Comparison of ENCODE assay signal across 1 cellular context in genomic region chr3:120795959-120796358, GRCh38.
TF ChIP-seq lines count a peak whose summit lies in the region.

No MANE protein-coding gene starts in this region.

TF ChIP-seq in HepG2, 621 proteins besides CTCF, POLR2A, EP300 and RAD21 (continued from another document and continues in another):
- TF ChIP-seq TCF12 (IDR thresholded peaks at IDR 0.05) (no peak), TCF12 (CRISPR knock-in tag; IDR thresholded peaks at IDR 0.05) (no peak), BCLAF1 (IDR thresholded peaks at IDR 0.05) (no peak), ZNF296 (CRISPR knock-in tag; conservative IDR thresholded peaks at IDR 0.05) (no peak), ZNF576 (CRISPR knock-in tag; IDR thresholded peaks at IDR 0.05) (no peak), TCF7 (IDR thresholded peaks at IDR 0.05; ENCODE audit: low read depth) (0 out of 2 replicates have a peak, but pooled peaks have one; percentile 20), GATAD2A (CRISPR knock-in tag; IDR thresholded peaks at IDR 0.05) (peak; percentile 39; the same call in 1 of the 2 replicates), DRAP1 (CRISPR knock-in tag; IDR thresholded peaks at IDR 0.05) (no peak), MEF2D (CRISPR knock-in tag; IDR thresholded peaks at IDR 0.05) (no peak), ZEB1 (IDR thresholded peaks at IDR 0.05; ENCODE audit: insufficient replicate concordance, low read depth) (no peak), SRY (CRISPR knock-in tag; IDR thresholded peaks at IDR 0.05) (no peak), AHDC1 (CRISPR knock-in tag; IDR thresholded peaks at IDR 0.05; ENCODE audit: borderline replicate concordance) (no peak), ZFX (CRISPR knock-in tag; IDR thresholded peaks at IDR 0.05; ENCODE audit: low read depth) (no peak), PHF20 (CRISPR knock-in tag; IDR thresholded peaks at IDR 0.05) (no peak), EZH2 (conservative IDR thresholded peaks at IDR 0.05; ENCODE audit: low read depth, low read length) (no peak), GMEB1 (CRISPR knock-in tag; IDR thresholded peaks at IDR 0.05; ENCODE audit: borderline replicate concordance) (no peak), ZNF737 (CRISPR knock-in tag; IDR thresholded peaks at IDR 0.05; ENCODE audit: borderline replicate concordance) (no peak), ZNF609 (CRISPR knock-in tag; IDR thresholded peaks at IDR 0.05; ENCODE audit: borderline replicate concordance) (peak; percentile 80), ZBTB43 (CRISPR knock-in tag; conservative IDR thresholded peaks at IDR 0.05) (no peak), SATB2 (CRISPR knock-in tag; IDR thresholded peaks at IDR 0.05) (no peak), PLRG1 (conservative IDR thresholded peaks at IDR 0.05) (no peak), ZNF383 (CRISPR knock-in tag; IDR thresholded peaks at IDR 0.05; ENCODE audit: borderline replicate concordance) (no peak), ZNF704 (CRISPR knock-in tag; IDR thresholded peaks at IDR 0.05; ENCODE audit: borderline replicate concordance) (no peak), RNF2 (conservative IDR thresholded peaks at IDR 0.05; ENCODE audit: low read depth) (no peak), ZNF263 (CRISPR knock-in tag; IDR thresholded peaks at IDR 0.05) (no peak), FIP1L1 (IDR thresholded peaks at IDR 0.05; ENCODE audit: borderline replicate concordance, insufficient read depth, low read depth, low read length) (no peak), TRIM22 (IDR thresholded peaks at IDR 0.05) (no peak), NFRKB (IDR thresholded peaks at IDR 0.05) (no peak), ZNF503 (CRISPR knock-in tag; IDR thresholded peaks at IDR 0.05) (peak; percentile 70), ADNP (CRISPR knock-in tag; IDR thresholded peaks at IDR 0.05) (peak; percentile 72; the same call in 1 of the 2 replicates), HNF4A (CRISPR knock-in tag; IDR thresholded peaks at IDR 0.05) (0 out of 2 replicates have a peak, but pooled peaks have one; percentile 29), HMGXB4 (CRISPR knock-in tag; IDR thresholded peaks at IDR 0.05; ENCODE audit: borderline replicate concordance in 1 of 2, low read depth in 1 of 2) (no peak)
